16 cellular contexts compared by ENCODE assay signal in the genomic region with DNA sequence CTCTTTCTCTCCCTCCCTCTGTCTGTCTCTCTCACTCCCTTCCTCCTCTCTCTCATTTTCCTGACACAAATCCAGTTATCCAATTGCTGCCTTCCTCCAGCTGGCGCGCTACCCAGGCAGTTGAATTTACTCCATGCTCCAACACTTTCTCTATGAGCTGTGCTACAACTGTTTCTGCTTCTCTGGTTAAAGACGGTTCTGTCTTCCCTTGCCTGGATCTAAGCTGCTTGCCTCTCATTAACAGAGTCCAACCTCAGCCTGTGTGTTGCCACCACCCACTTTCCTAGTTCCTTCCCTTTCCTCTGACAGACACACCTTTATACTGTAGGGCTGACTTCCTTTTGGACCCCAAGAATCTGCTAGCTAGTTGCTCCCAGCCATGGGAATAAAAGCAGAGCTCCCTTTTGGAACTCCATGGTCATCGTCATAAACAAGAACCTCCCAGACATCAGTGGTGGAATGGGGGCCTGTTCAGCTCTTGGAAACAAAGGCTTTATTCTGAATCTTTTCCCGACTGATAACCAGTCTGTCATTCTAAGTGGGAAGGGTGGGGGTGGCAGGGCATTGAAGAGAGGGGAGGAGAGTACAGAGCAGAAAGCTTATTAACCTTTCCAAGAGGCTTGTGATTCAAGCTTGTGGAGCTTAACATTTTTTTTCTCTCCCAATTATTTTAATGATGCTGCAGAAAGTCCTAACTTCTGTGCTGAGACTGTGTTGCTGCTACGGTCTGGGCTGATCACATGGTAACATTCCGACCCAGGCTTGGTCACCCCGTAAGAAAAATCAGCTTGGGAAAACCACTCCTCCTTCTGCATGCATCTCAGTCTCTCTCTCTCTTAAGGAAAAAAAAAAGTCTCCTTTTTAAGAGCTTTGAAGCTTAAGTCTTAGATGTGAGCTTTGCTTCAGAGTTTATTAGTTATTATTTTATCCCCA. TPM values are rescaled to one million over a fixed set of nuclear protein-coding genes. Genes with fewer than 3 reads are reported as not detected.
DNase-seq lines count a peak whose midpoint lies in the region; ATAC-seq and TF ChIP-seq lines count a peak whose summit lies in the region.
"Had no signal": no experiment of that assay in that cellular context is flagged by ENCODE, and none has a peak within 500 bp of the region (broad histone marks: within the 10 kb centered on the region; RNA-seq: fewer than 3 reads in every experiment).

No MANE protein-coding gene starts in this region.

- H3K27ac Mint-ChIP-seq in nephron = peak overlapping the region; percentile 87 to 94 (median 90)
- H3K27ac Mint-ChIP-seq: CD8-positive, alpha-beta T cell; stimulated activated naive CD8-positive, alpha-beta T cell treated with anti-CD3 and anti-CD28 coated beads, Interleukin-15, amount 100 ng/mL, for 72 hours had no signal

- H3K27me3 Mint-ChIP-seq in nephron (ENCODE audit: low read depth) = peaks cover 11% of the 10 kb centered on the region
- H3K27me3 Mint-ChIP-seq: stimulated activated naive CD8-positive, alpha-beta T cell treated with anti-CD3 and anti-CD28 coated beads, Interleukin-15, amount 100 ng/mL, for 72 hours had no signal

- H3K9me3 ChIP-seq in thyroid gland = no peaks in the 10 kb centered on the region

- DNase-seq in caudate nucleus (lab: John Stamatoyannopoulos, UW) (peak in 15 of 61 donors; percentile 1 to 45 (median 10)), hippocampal formation (lab: John Stamatoyannopoulos, UW) (peak; percentile 7 to 12), thyroid gland (peak; percentile 71 to 82), germinal center (ENCODE audit: low spot score) (no peak)
- DNase-seq in stimulated activated CD4-positive, alpha-beta T cell treated with anti-CD3 and anti-CD28 coated beads, Interleukin-15, amount 100 ng/mL, for 24 hours = no peak
- DNase-seq: activated CD8-positive, alpha-beta memory T cell treated with anti-CD3 and anti-CD28 coated beads for 24 hours; activated naive CD4-positive, alpha-beta T cell treated with anti-CD3 and anti-CD28 coated beads, Interleukin-2, amount 50 U/mL, for 16 hours; CD8-positive, alpha-beta T cell; dermis blood vessel endothelial cell; stimulated activated CD4-positive, alpha-beta T cell treated with anti-CD3 and anti-CD28 coated beads, Interleukin-2, amount 100 ng/mL, for 24 hours; stimulated activated naive CD8-positive, alpha-beta T cell treated with anti-CD3 and anti-CD28 coated beads, Interleukin-15, amount 100 ng/mL, for 72 hours; T-helper 9 cell had no signal

- H3K4me1 ChIP-seq in thyroid gland = peaks cover 21 to 29% of the 10 kb centered on the region in 2 donors
- H3K4me1 ChIP-seq: gastroesophageal sphincter had no signal

- intact Hi-C loops in thyroid gland (cut with DNase I) = no loop called here

- no peaks in the 10 kb centered on the region for H3K27me3 ChIP-seq in thyroid gland

- H3K9me3 Mint-ChIP-seq in nephron = peaks cover 3% of the 10 kb centered on the region
- H3K9me3 Mint-ChIP-seq: CD8-positive, alpha-beta T cell had no signal

- H3K4me1 Mint-ChIP-seq in nephron = peaks cover 39% of the 10 kb centered on the region
- H3K4me1 Mint-ChIP-seq: stimulated activated naive CD8-positive, alpha-beta T cell treated with anti-CD3 and anti-CD28 coated beads, Interleukin-15, amount 100 ng/mL, for 72 hours had no signal

- no peak for TF ChIP-seq CTCF in nephron (IDR thresholded peaks at IDR 0.05; ENCODE audit: unreplicated experiment in 3 of 3)
- no peak for TF ChIP-seq CTCF in thyroid gland (IDR thresholded peaks at IDR 0.05)

- H3K36me3 ChIP-seq in thyroid gland = no peaks in the 10 kb centered on the region
- H3K36me3 ChIP-seq: gastroesophageal sphincter had no signal

- WGBS in thyroid gland, 2 donors = 21 to 34% methylated on average over 8 of the region's 8 CpGs

- H3K27ac ChIP-seq in caudate nucleus (ENCODE audit: low read depth, low read length) (peak overlapping the region; percentile 55), thyroid gland (peak overlapping the region; percentile 64 to 83 (median 68))

- no peak overlapping the region for H3K4me3 ChIP-seq in thyroid gland (replicated peaks in 1 of 3)
- H3K4me3 ChIP-seq: gastroesophageal sphincter had no signal

- ATAC-seq in HG03135 (IDR thresholded peaks at IDR 0.05; ENCODE audit: unreplicated experiment) = no peak
- no peak for ATAC-seq in HG03097 (IDR thresholded peaks at IDR 0.05; ENCODE audit: low FRiP score, unreplicated experiment)
- ATAC-seq: CD8-positive, alpha-beta T cell; gastroesophageal sphincter; stimulated activated naive CD8-positive, alpha-beta T cell treated with anti-CD3 and anti-CD28 coated beads, Interleukin-15, amount 100 ng/mL, for 72 hours had no signal

- H3K36me3 Mint-ChIP-seq in nephron (ENCODE audit: low read depth) = no peaks in the 10 kb centered on the region
- H3K36me3 Mint-ChIP-seq: CD8-positive, alpha-beta T cell had no signal

- peak in 1 of 2 donors; percentile 46 for TF ChIP-seq POLR2A in thyroid gland (IDR thresholded peaks at IDR 0.05)

- H3K4me3 Mint-ChIP-seq in nephron = peak overlapping the region; percentile 19 to 59 (median 30)
- H3K4me3 Mint-ChIP-seq: CD8-positive, alpha-beta T cell; stimulated activated naive CD8-positive, alpha-beta T cell treated with anti-CD3 and anti-CD28 coated beads, Interleukin-15, amount 100 ng/mL, for 72 hours had no signal

RNA-seq across cellular contexts. Expression of a gene that starts 31.3 kb away (rescaled TPM):
- 10 to 100 TPM; 19.1 to 27.1 (median 20.2) TPM for total RNA-seq in thyroid gland
- total RNA-seq: CD8-positive, alpha-beta T cell had no signal

Comparison
In these comparisons a context has a peak if more than half of its experiments do, and no peak if none do; other contexts are left out.
1. DNase-seq: peak in hippocampal formation (2 of 2) and thyroid gland (2 of 2); none in stimulated activated CD4-positive, alpha-beta T cell treated with anti-CD3 and anti-CD28 coated beads, Interleukin-15, amount 100 ng/mL, for 24 hours (single experiment) and germinal center (single experiment).